Comparison of ENCODE assay signal across 29 cellular contexts in the genomic region with DNA sequence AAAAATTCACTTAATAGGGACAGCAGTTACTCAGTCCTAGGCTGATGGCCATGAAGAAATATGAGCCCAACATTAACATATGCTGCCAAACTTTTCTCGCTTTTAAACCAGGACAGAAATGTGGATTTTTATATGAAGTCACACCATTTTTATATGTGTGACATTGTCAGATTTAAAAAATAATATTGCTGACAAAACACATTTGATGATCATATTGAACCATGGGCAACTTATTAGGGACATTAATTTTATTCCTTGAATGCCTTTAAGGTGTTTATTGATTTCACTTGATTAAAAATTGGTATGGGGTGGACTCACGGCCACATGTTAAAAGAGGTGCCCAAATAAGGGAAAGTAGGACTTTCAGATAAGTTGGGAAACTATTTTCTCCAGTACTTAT.
"Had no signal": no experiment of that assay in that cellular context is flagged by ENCODE, and none has a peak within 500 bp of the region (broad histone marks: within the 10 kb centered on the region; RNA-seq: fewer than 3 reads in every experiment).

No MANE protein-coding gene starts in this region.

- H3K9me3 ChIP-seq: ovary, psoas muscle, spleen, stomach, thoracic aorta, thyroid gland, tibial nerve, upper lobe of left lung, vagina had no signal

- H3K4me3 Mint-ChIP-seq: natural killer cell; nephron; neural progenitor cell; stimulated activated naive B cell treated with anti-CD40 and anti-IgM and Interleukin-4, amounts not matched to agents 10 μg/mL and 1 μg/mL and 100 μg/mL, for 72 hours; stimulated activated naive CD8-positive, alpha-beta T cell treated with anti-CD3 and anti-CD28 coated beads, Interleukin-15, Interleukin-2, amounts not matched to agents 100 ng/mL and 50 ng/mL, for 24 hours had no signal

- H3K4me1 ChIP-seq: neural progenitor cell, parathyroid adenoma, psoas muscle, vagina had no signal

- H3K27ac Mint-ChIP-seq: natural killer cell; nephron; neural progenitor cell; progenitor cell of endocrine pancreas; stimulated activated naive B cell treated with anti-CD40 and anti-IgM and Interleukin-4, amounts not matched to agents 10 μg/mL and 1 μg/mL and 100 μg/mL, for 72 hours; stimulated activated naive CD8-positive, alpha-beta T cell treated with anti-CD3 and anti-CD28 coated beads, Interleukin-15, Interleukin-2, amounts not matched to agents 100 ng/mL and 50 ng/mL, for 24 hours had no signal

- H3K79me2 ChIP-seq: parathyroid adenoma had no signal

- FAIRE-seq: urothelium cell line had no signal

- H2AFZ ChIP-seq: neural progenitor cell, parathyroid adenoma had no signal

- H3K36me3 ChIP-seq: ovary had no signal

- H3K9ac ChIP-seq: neural progenitor cell, parathyroid adenoma had no signal

- H3K4me1 Mint-ChIP-seq: nephron, neural progenitor cell had no signal

- ATAC-seq: natural killer cell; psoas muscle; right cardiac atrium; sciatic nerve; stimulated activated naive B cell treated with anti-CD40 and anti-IgM and Interleukin-4, amounts not matched to agents 10 μg/mL and 1 μg/mL and 100 μg/mL, for 72 hours had no signal

- H3K27me3 ChIP-seq: neural progenitor cell, ovary, spleen, stomach, thyroid gland, tibial nerve, upper lobe of left lung, vagina had no signal

- DNase-seq: natural killer cell; occipital lobe; ovary; posterior cingulate gyrus; psoas muscle; right cardiac atrium; spleen; stimulated activated CD4-positive, alpha-beta T cell treated with anti-CD3 and anti-CD28 coated beads, Interleukin-12 subunit alpha, Interleukin-12 subunit beta, amount 100 ng/mL, for 4 hours; stimulated activated CD4-positive, alpha-beta T cell treated with anti-CD3 and anti-CD28 coated beads, Interleukin-1b, Interleukin-23, amount 100 ng/mL, for 48 hours; stimulated activated CD4-positive, alpha-beta T cell treated with anti-CD3 and anti-CD28 coated beads, Interleukin-4, amount 100 ng/mL, for 1 hour; stimulated activated CD4-positive, alpha-beta T cell treated with anti-CD3 and anti-CD28 coated beads, Interleukin-4, amount 100 ng/mL, for 4 hours; stimulated activated CD8-positive, alpha-beta memory T cell treated with anti-CD3 and anti-CD28 coated beads, Interleukin-4, amount 100 ng/mL, for 48 hours; stimulated activated naive B cell treated with anti-CD40 and anti-IgM and Interleukin-4, amounts not matched to agents 10 μg/mL and 1 μg/mL and 100 μg/mL, for 72 hours; stimulated activated naive CD4-positive, alpha-beta T cell treated with Interleukin-2 at 50 U/mL for 16 hours; stomach; thyroid gland; upper lobe of left lung had no signal

- H3K9me3 Mint-ChIP-seq: natural killer cell; nephron; neural progenitor cell; stimulated activated naive B cell treated with anti-CD40 and anti-IgM and Interleukin-4, amounts not matched to agents 10 μg/mL and 1 μg/mL and 100 μg/mL, for 72 hours; stimulated activated naive CD8-positive, alpha-beta T cell treated with anti-CD3 and anti-CD28 coated beads, Interleukin-15, Interleukin-2, amounts not matched to agents 100 ng/mL and 50 ng/mL, for 24 hours had no signal

- H3K27ac ChIP-seq: neural progenitor cell, ovary, parathyroid adenoma, psoas muscle, skin epidermis, spleen, stomach, thoracic aorta, thyroid gland, tibial nerve, upper lobe of left lung, vagina had no signal

- H3K4me2 ChIP-seq: neural progenitor cell, smooth muscle cell had no signal

- H3K4me3 ChIP-seq: neural progenitor cell, ovary, psoas muscle, skin epidermis, smooth muscle cell, spleen, stomach, thoracic aorta, thyroid gland, tibial nerve, upper lobe of left lung, vagina had no signal

- H3K36me3 Mint-ChIP-seq: natural killer cell had no signal
